8 cellular contexts compared by ENCODE assay signal in genomic region chr15:48177875-48178611, GRCh38. TPM values are rescaled to one million over a fixed set of nuclear protein-coding genes. Genes with fewer than 3 reads are reported as not detected.
DNase-seq lines count a peak whose midpoint lies in the region; ATAC-seq, FAIRE-seq and TF ChIP-seq lines count a peak whose summit lies in the region.

TSS of gene MYEF2 (minus strand) at chr15:48178295. CDS start at chr15:48178237, 58 bp downstream.

- peak; percentile 71 for FAIRE-seq in GM12891 (lab: Jason Lieb, UNC)

- TF ChIP-seq POLR2A in GM12891 (IDR thresholded peaks at IDR 0.05; ENCODE audit: low read depth, low read length) = no peak

- H3K27ac Mint-ChIP-seq in central memory CD8-positive, alpha-beta T cell (ENCODE audit: low read depth) = peak within 1 kb of the TSS; percentile 88

- H3K9me3 Mint-ChIP-seq in central memory CD8-positive, alpha-beta T cell = no peaks in the 10 kb centered on the region

- DNase-seq in GM12891 (ENCODE audit: insufficient read length, low spot score) (peak; percentile 66), NCI-H146 treated with DMSO at 0.1 percent for 48 hours (lab: John Stamatoyannopoulos, UW; ENCODE audit: unreplicated experiment) (peak; percentile 49), iris pigment epithelial cell (ENCODE audit: low read depth) (peak; percentile 75), NCI-H187 treated with DMSO at 0.1 percent for 48 hours (lab: John Stamatoyannopoulos, UW) (no peak)
- DNase-seq in activated CD4-positive, CD25-positive, alpha-beta regulatory T cell (lab: John Stamatoyannopoulos, UW) = peak; percentile 11 to 33 (median 28)
- DNase-seq in central memory CD8-positive, alpha-beta T cell (ENCODE audit: low spot score in 2 of 2) = peak; percentile 29 to 42
- DNase-seq in stimulated activated CD4-positive, alpha-beta T cell treated with anti-CD3 and anti-CD28 coated beads, Interleukin-12 subunit alpha, Interleukin-12 subunit beta, amount 100 ng/mL, for 24 hours (ENCODE audit: low read depth in 2 of 2) = peak; percentile 40 to 75

- H3K4me3 Mint-ChIP-seq in central memory CD8-positive, alpha-beta T cell = peak within 1 kb of the TSS; percentile 87

- ATAC-seq in HG02642 (IDR thresholded peaks at IDR 0.05; ENCODE audit: poor library complexity, unreplicated experiment) = peak; percentile 84
- ATAC-seq in central memory CD8-positive, alpha-beta T cell (replicated peaks; ENCODE audit: extremely low read depth, poor library complexity, severe bottlenecking) = peak; percentile 63

- peaks cover 2% of the 10 kb centered on the region for H3K36me3 Mint-ChIP-seq in central memory CD8-positive, alpha-beta T cell (ENCODE audit: insufficient read depth)

- H3K27me3 Mint-ChIP-seq in central memory CD8-positive, alpha-beta T cell = peaks cover 21% of the 10 kb centered on the region

- peaks cover 14% of the 10 kb centered on the region for H3K4me1 Mint-ChIP-seq in central memory CD8-positive, alpha-beta T cell

TF ChIP-seq in GM12891, 5 proteins besides CTCF, POLR2A, EP300 and RAD21:
- TF ChIP-seq POU2F2 (IDR thresholded peaks at IDR 0.05; ENCODE audit: low read depth, low read length) = peak; percentile 21; the same call in 1 of the 2 replicates
- TF ChIP-seq POLR2AphosphoS5 (IDR thresholded peaks at IDR 0.05; ENCODE audit: low read depth, low read length) = no peak

RNA-seq across cellular contexts. Expression of gene MYEF2, which starts in this region (rescaled TPM):
- polyA plus RNA-seq in GM12891 (2012; ENCODE audit: low read depth, missing spikeins) = 17.7 TPM
